ENCODE assay signal across 1 cellular context in the genomic region with DNA sequence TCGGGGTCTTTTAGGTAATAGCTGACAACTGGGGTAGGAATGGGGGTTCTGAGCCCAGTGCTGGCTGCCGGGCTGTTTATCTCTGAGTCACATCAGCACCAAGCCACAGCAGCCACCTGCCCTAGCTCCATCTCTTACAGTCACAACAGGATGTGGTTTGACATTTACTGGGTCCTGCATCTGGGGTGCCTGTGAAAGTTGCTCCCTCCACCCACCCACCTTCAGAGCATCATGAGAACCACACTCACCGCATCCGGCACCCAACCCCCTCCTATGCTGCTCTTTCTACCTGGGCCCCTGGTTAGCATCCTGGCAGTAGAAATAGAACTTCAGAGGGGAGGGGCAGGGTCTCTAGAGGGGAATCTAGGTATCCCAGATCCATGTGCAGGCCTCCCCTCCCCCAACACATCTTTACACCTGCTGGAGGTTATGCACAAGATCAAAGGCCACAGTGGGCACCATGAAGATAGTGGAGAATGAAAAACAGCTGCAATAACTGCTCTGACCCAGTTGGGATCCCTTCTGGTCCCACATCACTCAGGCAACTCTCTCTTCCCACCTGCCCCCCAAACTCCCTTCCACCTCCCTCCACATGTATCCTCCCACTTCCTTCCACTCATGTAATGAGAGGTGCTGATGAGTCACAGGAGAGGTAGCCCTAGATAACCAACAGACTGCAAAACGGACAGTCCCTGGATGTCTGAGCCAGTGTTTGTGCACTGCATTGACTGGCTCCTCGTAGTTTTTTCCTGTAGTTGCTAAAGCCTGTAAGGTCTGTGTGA.
TF ChIP-seq lines count a peak whose summit lies in the region.

No MANE protein-coding gene starts in this region.

TF ChIP-seq in SK-N-SH, 30 proteins besides CTCF, POLR2A, EP300 and RAD21 (continued from another document):
- TF ChIP-seq, protein P1, sequence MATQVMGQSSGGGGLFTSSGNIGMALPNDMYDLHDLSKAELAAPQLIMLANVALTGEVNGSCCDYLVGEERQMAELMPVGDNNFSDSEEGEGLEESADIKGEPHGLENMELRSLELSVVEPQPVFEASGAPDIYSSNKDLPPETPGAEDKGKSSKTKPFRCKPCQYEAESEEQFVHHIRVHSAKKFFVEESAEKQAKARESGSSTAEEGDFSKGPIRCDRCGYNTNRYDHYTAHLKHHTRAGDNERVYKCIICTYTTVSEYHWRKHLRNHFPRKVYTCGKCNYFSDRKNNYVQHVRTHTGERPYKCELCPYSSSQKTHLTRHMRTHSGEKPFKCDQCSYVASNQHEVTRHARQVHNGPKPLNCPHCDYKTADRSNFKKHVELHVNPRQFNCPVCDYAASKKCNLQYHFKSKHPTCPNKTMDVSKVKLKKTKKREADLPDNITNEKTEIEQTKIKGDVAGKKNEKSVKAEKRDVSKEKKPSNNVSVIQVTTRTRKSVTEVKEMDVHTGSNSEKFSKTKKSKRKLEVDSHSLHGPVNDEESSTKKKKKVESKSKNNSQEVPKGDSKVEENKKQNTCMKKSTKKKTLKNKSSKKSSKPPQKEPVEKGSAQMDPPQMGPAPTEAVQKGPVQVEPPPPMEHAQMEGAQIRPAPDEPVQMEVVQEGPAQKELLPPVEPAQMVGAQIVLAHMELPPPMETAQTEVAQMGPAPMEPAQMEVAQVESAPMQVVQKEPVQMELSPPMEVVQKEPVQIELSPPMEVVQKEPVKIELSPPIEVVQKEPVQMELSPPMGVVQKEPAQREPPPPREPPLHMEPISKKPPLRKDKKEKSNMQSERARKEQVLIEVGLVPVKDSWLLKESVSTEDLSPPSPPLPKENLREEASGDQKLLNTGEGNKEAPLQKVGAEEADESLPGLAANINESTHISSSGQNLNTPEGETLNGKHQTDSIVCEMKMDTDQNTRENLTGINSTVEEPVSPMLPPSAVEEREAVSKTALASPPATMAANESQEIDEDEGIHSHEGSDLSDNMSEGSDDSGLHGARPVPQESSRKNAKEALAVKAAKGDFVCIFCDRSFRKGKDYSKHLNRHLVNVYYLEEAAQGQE (IDR thresholded peaks at IDR 0.05; ENCODE audit: low read depth, low read length): no peak
- TF ChIP-seq SMC3 (IDR thresholded peaks at IDR 0.05; ENCODE audit: low read depth, low read length) (no peak), YY1 (IDR thresholded peaks at IDR 0.05; ENCODE audit: low read depth) (no peak), TAF1 (IDR thresholded peaks at IDR 0.05; ENCODE audit: borderline replicate concordance, low read depth, low read length) (no peak), MXI1 (IDR thresholded peaks at IDR 0.05; ENCODE audit: low read depth, low read length) (no peak), GATA2 (CRISPR knock-in tag; IDR thresholded peaks at IDR 0.05) (no peak), MEF2A (IDR thresholded peaks at IDR 0.05; ENCODE audit: borderline replicate concordance, low read depth) (no peak), SIN3A (IDR thresholded peaks at IDR 0.05; ENCODE audit: borderline replicate concordance, low read depth, low read length) (no peak), JUND (IDR thresholded peaks at IDR 0.05) (peak; percentile 88), POLR2AphosphoS5 (IDR thresholded peaks at IDR 0.05; ENCODE audit: low read depth, low read length) (no peak; the same call in 1 of the 2 replicates), FOSL2 (IDR thresholded peaks at IDR 0.05; ENCODE audit: borderline replicate concordance, low read depth) (peak; percentile 74), CHD2 (IDR thresholded peaks at IDR 0.05; ENCODE audit: low read length, partially characterized antibody) (no peak), GABPA (IDR thresholded peaks at IDR 0.05; ENCODE audit: low read depth) (no peak), RCOR1 (IDR thresholded peaks at IDR 0.05; ENCODE audit: low read length) (no peak)
- TF ChIP-seq, protein P2, sequence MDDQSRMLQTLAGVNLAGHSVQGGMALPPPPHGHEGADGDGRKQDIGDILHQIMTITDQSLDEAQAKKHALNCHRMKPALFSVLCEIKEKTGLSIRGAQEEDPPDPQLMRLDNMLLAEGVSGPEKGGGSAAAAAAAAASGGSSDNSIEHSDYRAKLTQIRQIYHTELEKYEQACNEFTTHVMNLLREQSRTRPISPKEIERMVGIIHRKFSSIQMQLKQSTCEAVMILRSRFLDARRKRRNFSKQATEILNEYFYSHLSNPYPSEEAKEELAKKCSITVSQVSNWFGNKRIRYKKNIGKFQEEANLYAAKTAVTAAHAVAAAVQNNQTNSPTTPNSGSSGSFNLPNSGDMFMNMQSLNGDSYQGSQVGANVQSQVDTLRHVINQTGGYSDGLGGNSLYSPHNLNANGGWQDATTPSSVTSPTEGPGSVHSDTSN (IDR thresholded peaks at IDR 0.05): peak; percentile 80
- TF ChIP-seq, protein P3, sequence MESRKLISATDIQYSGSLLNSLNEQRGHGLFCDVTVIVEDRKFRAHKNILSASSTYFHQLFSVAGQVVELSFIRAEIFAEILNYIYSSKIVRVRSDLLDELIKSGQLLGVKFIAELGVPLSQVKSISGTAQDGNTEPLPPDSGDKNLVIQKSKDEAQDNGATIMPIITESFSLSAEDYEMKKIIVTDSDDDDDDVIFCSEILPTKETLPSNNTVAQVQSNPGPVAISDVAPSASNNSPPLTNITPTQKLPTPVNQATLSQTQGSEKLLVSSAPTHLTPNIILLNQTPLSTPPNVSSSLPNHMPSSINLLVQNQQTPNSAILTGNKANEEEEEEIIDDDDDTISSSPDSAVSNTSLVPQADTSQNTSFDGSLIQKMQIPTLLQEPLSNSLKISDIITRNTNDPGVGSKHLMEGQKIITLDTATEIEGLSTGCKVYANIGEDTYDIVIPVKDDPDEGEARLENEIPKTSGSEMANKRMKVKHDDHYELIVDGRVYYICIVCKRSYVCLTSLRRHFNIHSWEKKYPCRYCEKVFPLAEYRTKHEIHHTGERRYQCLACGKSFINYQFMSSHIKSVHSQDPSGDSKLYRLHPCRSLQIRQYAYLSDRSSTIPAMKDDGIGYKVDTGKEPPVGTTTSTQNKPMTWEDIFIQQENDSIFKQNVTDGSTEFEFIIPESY (IDR thresholded peaks at IDR 0.05; ENCODE audit: borderline replicate concordance, low read depth): no peak
- TF ChIP-seq, protein P4, sequence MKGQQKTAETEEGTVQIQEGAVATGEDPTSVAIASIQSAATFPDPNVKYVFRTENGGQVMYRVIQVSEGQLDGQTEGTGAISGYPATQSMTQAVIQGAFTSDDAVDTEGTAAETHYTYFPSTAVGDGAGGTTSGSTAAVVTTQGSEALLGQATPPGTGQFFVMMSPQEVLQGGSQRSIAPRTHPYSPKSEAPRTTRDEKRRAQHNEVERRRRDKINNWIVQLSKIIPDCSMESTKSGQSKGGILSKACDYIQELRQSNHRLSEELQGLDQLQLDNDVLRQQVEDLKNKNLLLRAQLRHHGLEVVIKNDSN (IDR thresholded peaks at IDR 0.05; ENCODE audit: borderline replicate concordance, low read depth): no peak
- TF ChIP-seq, protein P5, sequence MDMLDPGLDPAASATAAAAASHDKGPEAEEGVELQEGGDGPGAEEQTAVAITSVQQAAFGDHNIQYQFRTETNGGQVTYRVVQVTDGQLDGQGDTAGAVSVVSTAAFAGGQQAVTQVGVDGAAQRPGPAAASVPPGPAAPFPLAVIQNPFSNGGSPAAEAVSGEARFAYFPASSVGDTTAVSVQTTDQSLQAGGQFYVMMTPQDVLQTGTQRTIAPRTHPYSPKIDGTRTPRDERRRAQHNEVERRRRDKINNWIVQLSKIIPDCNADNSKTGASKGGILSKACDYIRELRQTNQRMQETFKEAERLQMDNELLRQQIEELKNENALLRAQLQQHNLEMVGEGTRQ (IDR thresholded peaks at IDR 0.05; ENCODE audit: borderline replicate concordance, low read depth, low read length): no peak
- TF ChIP-seq, protein P6, sequence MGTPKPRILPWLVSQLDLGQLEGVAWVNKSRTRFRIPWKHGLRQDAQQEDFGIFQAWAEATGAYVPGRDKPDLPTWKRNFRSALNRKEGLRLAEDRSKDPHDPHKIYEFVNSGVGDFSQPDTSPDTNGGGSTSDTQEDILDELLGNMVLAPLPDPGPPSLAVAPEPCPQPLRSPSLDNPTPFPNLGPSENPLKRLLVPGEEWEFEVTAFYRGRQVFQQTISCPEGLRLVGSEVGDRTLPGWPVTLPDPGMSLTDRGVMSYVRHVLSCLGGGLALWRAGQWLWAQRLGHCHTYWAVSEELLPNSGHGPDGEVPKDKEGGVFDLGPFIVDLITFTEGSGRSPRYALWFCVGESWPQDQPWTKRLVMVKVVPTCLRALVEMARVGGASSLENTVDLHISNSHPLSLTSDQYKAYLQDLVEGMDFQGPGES (IDR thresholded peaks at IDR 0.05; ENCODE audit: low read depth, low read length): no peak
TF ChIP-seq in SK-N-SH: peak in this region for 7.
